ENCODE assay signal across 14 cellular contexts in genomic region chr1:9770276-9770675, GRCh38.
"Had no signal": no experiment of that assay in that cellular context is flagged by ENCODE, and none has a peak within 500 bp of the region (broad histone marks: within the 10 kb centered on the region; RNA-seq: fewer than 3 reads in every experiment).

No MANE protein-coding gene starts in this region.

- H3K27me3 Mint-ChIP-seq: activated naive CD8-positive, alpha-beta T cell; natural killer cell treated with Interleukin-12 subunit alpha and Interleukin-12 subunit beta and Interleukin-15 and Interleukin-18, amount 100 ng/mL, for 72 hours had no signal

- H3K36me3 ChIP-seq: brain microvascular endothelial cell had no signal

- H3K4me3 Mint-ChIP-seq: activated naive CD8-positive, alpha-beta T cell; natural killer cell treated with Interleukin-12 subunit alpha and Interleukin-12 subunit beta and Interleukin-15 and Interleukin-18, amount 100 ng/mL, for 72 hours had no signal

- H3K4me1 ChIP-seq: gastrocnemius medialis, psoas muscle, SJCRH30 had no signal

- H3K27ac Mint-ChIP-seq: activated naive CD8-positive, alpha-beta T cell; natural killer cell treated with Interleukin-12 subunit alpha and Interleukin-12 subunit beta and Interleukin-15 and Interleukin-18, amount 100 ng/mL, for 72 hours had no signal

- DNase-seq: activated CD4-positive, alpha-beta T cell treated with anti-CD3 and anti-CD28 coated beads, Interleukin-2, amount 50 U/mL, for 4 hours; activated CD4-positive, CD25-positive, alpha-beta regulatory T cell treated with anti-CD3 and anti-CD28 coated beads, Interleukin-2, amount 50 U/mL, for 72 hours; activated effector memory CD4-positive, alpha-beta T cell treated with anti-CD3 and anti-CD28 coated beads, Interleukin-2, amount 50 U/mL, for 16 hours; activated T-cell treated with anti-CD3 and anti-CD28 coated beads, Interleukin-2, amount 50 U/mL, for 1 hour; brain microvascular endothelial cell; gastrocnemius medialis; midbrain; nucleus accumbens; psoas muscle; SJCRH30 had no signal

- H3K27ac ChIP-seq: brain microvascular endothelial cell, gastrocnemius medialis, psoas muscle, SJCRH30, tibial nerve had no signal

- ATAC-seq: gastrocnemius medialis; natural killer cell treated with Interleukin-12 subunit alpha and Interleukin-12 subunit beta and Interleukin-15 and Interleukin-18, amount 100 ng/mL, for 72 hours; psoas muscle; sciatic nerve had no signal

- H3K9me3 Mint-ChIP-seq: natural killer cell treated with Interleukin-12 subunit alpha and Interleukin-12 subunit beta and Interleukin-15 and Interleukin-18, amount 100 ng/mL, for 72 hours had no signal

- H3K9me3 ChIP-seq: gastrocnemius medialis, psoas muscle, SJCRH30, tibial nerve had no signal

- H3K4me3 ChIP-seq: gastrocnemius medialis, psoas muscle, SJCRH30, tibial nerve had no signal

- H3K36me3 Mint-ChIP-seq: natural killer cell treated with Interleukin-12 subunit alpha and Interleukin-12 subunit beta and Interleukin-15 and Interleukin-18, amount 100 ng/mL, for 72 hours had no signal

- H3K27me3 ChIP-seq: brain microvascular endothelial cell, gastrocnemius medialis, SJCRH30, tibial nerve had no signal
